ENCODE assay signal across 8 cellular contexts in genomic region chr11:8910662-8911039, GRCh38. TPM values are rescaled to one million over a fixed set of nuclear protein-coding genes. Genes with fewer than 3 reads are reported as not detected.
A peak's percentile ranks its signal among the peaks of the same experiment; 100 is the strongest.
DNase-seq lines count a peak whose midpoint lies in the region; ATAC-seq and TF ChIP-seq lines count a peak whose summit lies in the region.

No MANE protein-coding gene starts in this region.

- H3K36me3 ChIP-seq in BJ (ENCODE audit: control insufficient read depth, insufficient read depth, low read length) (no peaks in the 10 kb centered on the region; the same call in 1 of the 2 replicates), H7 (replicated peaks; ENCODE audit: control insufficient read depth, insufficient read depth, low read length) (no peaks in the 10 kb centered on the region), skeletal muscle satellite cell (ENCODE audit: insufficient read depth, low read length) (peaks cover 5% of the 10 kb centered on the region)

- CTCF ChIA-PET in BJ (lab: Yijun Ruan, JAX): interaction anchor here (0.8 to 1.8 kb wide), 5 partner anchors 14 to 100 kb away, joined by 3 to 4 read pairs (median 3); partner anchors contain the start of gene TMEM9B

- H3K9me3 ChIP-seq in skeletal muscle satellite cell (replicated peaks; ENCODE audit: low read length): no peaks in the 10 kb centered on the region

- no peak for TF ChIP-seq CTCF in BJ (IDR thresholded peaks at IDR 0.05; ENCODE audit: insufficient read depth, low read depth, low read length)

- peak overlapping the region; percentile 66 for H3K9ac ChIP-seq in skeletal muscle satellite cell (ENCODE audit: low read depth, low read length)

- no peak for DNase-seq in BJ (ENCODE audit: low read depth)
- DNase-seq in H7: no peak
- DNase-seq in Right ventricle myocardium superior: no peak
- no peak for DNase-seq in central memory CD4-positive, alpha-beta T cell
- no peak for DNase-seq in NCI-H446 treated with DMSO at 0.1 percent for 48 hours (lab: John Stamatoyannopoulos, UW)
- no peak for DNase-seq in amniotic stem cell (lab: John Stamatoyannopoulos, UW)

- POLR2A ChIA-PET in BJ (lab: Charles Lee): interaction anchor here (0.5 to 0.6 kb wide), 2 partner anchors 39 to 1015 kb away, joined by 6 to 13 read pairs; no protein-coding TSS in a partner anchor

- intact Hi-C loops in Right ventricle myocardium superior (cut with DNase I): loop anchor here (5.0 kb wide), 1 partner anchor 228 kb away; the partner anchor contains the start of genes RPL27A and TRIM66

- ATAC-seq in SK-N-SH treated with all-trans-retinoic acid at 6 μM for 48 hours (peak; percentile 18), Right ventricle myocardium superior (ENCODE audit: poor library complexity) (peak; percentile 3)

- peak overlapping the region; percentile 90 for H3K4me2 ChIP-seq in skeletal muscle satellite cell (ENCODE audit: low read length)

- peaks cover 45% of the 10 kb centered on the region for H3K4me1 ChIP-seq in skeletal muscle satellite cell (ENCODE audit: control insufficient read depth, insufficient read depth, low read length)

- H3K4me3 ChIP-seq in BJ (ENCODE audit: low read depth, low read length): peak overlapping the region; percentile 71
- peak overlapping the region; percentile 87 for H3K4me3 ChIP-seq in H7 (ENCODE audit: insufficient read depth, low read depth, low read length)
- H3K4me3 ChIP-seq in skeletal muscle satellite cell (ENCODE audit: low read length): peak overlapping the region; percentile 72

- no peaks in the 10 kb centered on the region for H3K27me3 ChIP-seq in BJ (ENCODE audit: control insufficient read depth, insufficient read depth, low read length)
- peaks cover 10% of the 10 kb centered on the region for H3K27me3 ChIP-seq in H7 (ENCODE audit: control insufficient read depth, insufficient read depth, low read length)
- no peaks in the 10 kb centered on the region for H3K27me3 ChIP-seq in skeletal muscle satellite cell (ENCODE audit: control insufficient read depth, insufficient read depth, low read length)

TF ChIP-seq in SK-N-SH treated with all-trans-retinoic acid at 6 μM for 48 hours, 23 proteins besides CTCF, POLR2A, EP300 and RAD21:
- TF ChIP-seq ZNF565 (CRISPR knock-in tag; conservative IDR thresholded peaks at IDR 0.05; ENCODE audit: low read depth) (no peak), OSR1 (CRISPR knock-in tag; IDR thresholded peaks at IDR 0.05) (no peak), CREB5 (CRISPR knock-in tag; IDR thresholded peaks at IDR 0.05; ENCODE audit: low read depth) (no peak)
- TF ChIP-seq, protein P1, sequence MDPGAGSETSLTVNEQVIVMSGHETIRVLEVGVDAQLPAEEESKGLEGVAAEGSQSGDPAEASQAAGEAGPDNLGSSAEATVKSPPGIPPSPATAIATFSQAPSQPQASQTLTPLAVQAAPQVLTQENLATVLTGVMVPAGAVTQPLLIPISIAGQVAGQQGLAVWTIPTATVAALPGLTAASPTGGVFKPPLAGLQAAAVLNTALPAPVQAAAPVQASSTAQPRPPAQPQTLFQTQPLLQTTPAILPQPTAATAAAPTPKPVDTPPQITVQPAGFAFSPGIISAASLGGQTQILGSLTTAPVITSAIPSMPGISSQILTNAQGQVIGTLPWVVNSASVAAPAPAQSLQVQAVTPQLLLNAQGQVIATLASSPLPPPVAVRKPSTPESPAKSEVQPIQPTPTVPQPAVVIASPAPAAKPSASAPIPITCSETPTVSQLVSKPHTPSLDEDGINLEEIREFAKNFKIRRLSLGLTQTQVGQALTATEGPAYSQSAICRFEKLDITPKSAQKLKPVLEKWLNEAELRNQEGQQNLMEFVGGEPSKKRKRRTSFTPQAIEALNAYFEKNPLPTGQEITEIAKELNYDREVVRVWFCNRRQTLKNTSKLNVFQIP (CRISPR knock-in tag; IDR thresholded peaks at IDR 0.05; ENCODE audit: borderline replicate concordance, low read depth): no peak

RNA-seq across cellular contexts. Expression of gene AKIP1, which starts 0.3 kb away (rescaled TPM):
- polyA plus RNA-seq in BJ (2011; rRNA removed): 39.4 and 50.6 TPM in 2 replicates
- polyA minus RNA-seq in BJ (2011; rRNA and poly(A)+ RNA removed): 6.3 and 7.4 TPM in 2 replicates
- 41.8 and 50.3 TPM in 2 replicates for total RNA-seq in H7 (2014; rRNA removed; shearing (Covaris generic))
- total RNA-seq in Right ventricle myocardium superior: 26.8 TPM
- total RNA-seq in skeletal muscle satellite cell (2012; rRNA removed): 28.4 and 32.5 TPM in 2 replicates

RNA-seq across cellular contexts. Expression of gene C11orf16, which starts 22.1 kb away (rescaled TPM):
- polyA plus RNA-seq in BJ (2011; rRNA removed): not detected in 2 replicates
- not detected in 2 replicates for polyA minus RNA-seq in BJ (2011; rRNA and poly(A)+ RNA removed)
- not detected in 2 replicates for total RNA-seq in H7 (2014; rRNA removed; shearing (Covaris generic))
- total RNA-seq in Right ventricle myocardium superior: not detected
- total RNA-seq in skeletal muscle satellite cell (2012; rRNA removed): not detected in 2 replicates

RNA-seq across cellular contexts. Expression of gene ASCL3, which starts 32.2 kb away (rescaled TPM):
- polyA plus RNA-seq in BJ (2011; rRNA removed): not detected in 2 replicates
- not detected in 2 replicates for polyA minus RNA-seq in BJ (2011; rRNA and poly(A)+ RNA removed)
- total RNA-seq in H7 (2014; rRNA removed; shearing (Covaris generic)): not detected in 2 replicates
- not detected for total RNA-seq in Right ventricle myocardium superior
- not detected in 2 replicates for total RNA-seq in skeletal muscle satellite cell (2012; rRNA removed)

RNA-seq across cellular contexts. Expression of gene TMEM9B, which starts 53.6 kb away (rescaled TPM):
- 24.6 and 46.4 TPM in 2 replicates for polyA plus RNA-seq in BJ (2011; rRNA removed)
- 10.5 and 11.8 TPM in 2 replicates for polyA minus RNA-seq in BJ (2011; rRNA and poly(A)+ RNA removed)
- total RNA-seq in H7 (2014; rRNA removed; shearing (Covaris generic)): 8.5 and 9.9 TPM in 2 replicates
- total RNA-seq in Right ventricle myocardium superior: 39.7 TPM
- total RNA-seq in skeletal muscle satellite cell (2012; rRNA removed): 29.4 and 38.0 TPM in 2 replicates
